In the genomic region with DNA sequence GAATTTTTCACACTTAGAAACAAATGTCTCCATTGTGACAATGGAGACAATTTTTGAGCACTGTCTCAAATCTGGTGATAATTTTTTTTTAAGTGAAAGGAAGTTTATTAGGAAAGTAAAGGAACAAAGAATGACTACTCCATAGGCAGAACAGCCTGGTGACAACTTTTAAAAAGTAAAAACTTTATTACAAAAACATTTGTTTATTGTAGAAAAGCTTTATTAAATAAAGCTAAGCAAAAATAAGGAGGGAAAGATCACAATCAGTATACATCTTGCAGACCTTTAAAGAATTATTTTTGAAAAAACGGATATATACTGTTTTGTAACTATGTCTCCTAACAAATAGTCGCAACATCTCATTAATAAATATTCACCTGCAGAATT, we compare ENCODE assay signal across 8 cellular contexts. TPM values are rescaled to one million over a fixed set of nuclear protein-coding genes. Genes with fewer than 3 reads are reported as not detected.
DNase-seq lines count a peak whose midpoint lies in the region; ATAC-seq and TF ChIP-seq lines count a peak whose summit lies in the region.

No MANE protein-coding gene starts in this region.

- peaks cover 36% of the 10 kb centered on the region for H3K4me1 Mint-ChIP-seq in nephron progenitor cell

- H3K9me3 ChIP-seq in BE2C (no peaks in the 10 kb centered on the region), Karpas-422 (ENCODE audit: low read length) (no peaks in the 10 kb centered on the region)

- H3K36me3 ChIP-seq in BE2C (no peaks in the 10 kb centered on the region), Karpas-422 (ENCODE audit: insufficient read depth, low read length) (no peaks in the 10 kb centered on the region)

- DNase-seq in BE2C: no peak
- no peak for DNase-seq in Karpas-422
- no peak for DNase-seq in dorsolateral prefrontal cortex
- DNase-seq in nephron progenitor cell: no peak
- DNase-seq in NCI-H2029 (lab: John Stamatoyannopoulos, UW): no peak
- no peak for DNase-seq in NCI-H748 (lab: John Stamatoyannopoulos, UW; ENCODE audit: unreplicated experiment)
- no peak for DNase-seq in stimulated activated CD4-positive, alpha-beta T cell treated with anti-CD3 and anti-CD28 coated beads, Interleukin-2, amount 100 ng/mL, for 24 hours

- H3K27ac ChIP-seq in Karpas-422 (ENCODE audit: low read length) (peak overlapping the region; percentile 86), dorsolateral prefrontal cortex (peak overlapping the region in 52 of 59 donors; percentile 44 to 96 (median 85))

- intact Hi-C loops in dorsolateral prefrontal cortex (cut with DNase I): no loop called here

- H4K20me1 ChIP-seq in Karpas-422 (ENCODE audit: insufficient read depth, low read depth, low read length): no peaks in the 10 kb centered on the region

- H3K9me3 Mint-ChIP-seq in nephron progenitor cell: no peaks in the 10 kb centered on the region

- no peaks in the 10 kb centered on the region; the same call in 1 of the 2 replicates for H3K9me2 ChIP-seq in Karpas-422 (replicated peaks; ENCODE audit: insufficient read depth, low read length)

- H3K4me1 ChIP-seq in BE2C (no peaks in the 10 kb centered on the region), Karpas-422 (ENCODE audit: low read length) (peaks cover 34% of the 10 kb centered on the region)

- peak overlapping the region; percentile 67 for H3K4me3 ChIP-seq in BE2C (ENCODE audit: low read depth, low read length)
- peak overlapping the region; percentile 72 for H3K4me3 ChIP-seq in Karpas-422 (ENCODE audit: low read length)
- peak overlapping the region; percentile 45 to 92 (median 78) for H3K4me3 ChIP-seq in dorsolateral prefrontal cortex

- H3K4me3 Mint-ChIP-seq in nephron progenitor cell: peak overlapping the region; percentile 91

- H3K27me3 ChIP-seq in BE2C (no peaks in the 10 kb centered on the region), Karpas-422 (ENCODE audit: low read length) (no peaks in the 10 kb centered on the region), dorsolateral prefrontal cortex (no peaks in the 10 kb centered on the region)

- H2AFZ ChIP-seq in Karpas-422 (ENCODE audit: low read length): peak overlapping the region; percentile 24; the same call in 1 of the 2 replicates

- peak overlapping the region; percentile 76 for H3K9ac ChIP-seq in Karpas-422 (ENCODE audit: low read length)

- peaks cover 25% of the 10 kb centered on the region for H3K36me3 Mint-ChIP-seq in nephron progenitor cell (ENCODE audit: low read depth)

- no peaks in the 10 kb centered on the region for H3K27me3 Mint-ChIP-seq in nephron progenitor cell (ENCODE audit: low read depth, poor library complexity)

- TF ChIP-seq CTCF in BE2C (IDR thresholded peaks at IDR 0.05; ENCODE audit: low read depth, low read length) (no peak), dorsolateral prefrontal cortex (IDR thresholded peaks at IDR 0.05 in 54 of 56, conservative IDR thresholded peaks at IDR 0.05 in 2 of 56; ENCODE audit: low read depth in 1 of 56, partially characterized antibody in 56 of 56) (no peak), nephron progenitor cell (IDR thresholded peaks at IDR 0.05) (no peak)

- no peak for ATAC-seq in GM21717 (IDR thresholded peaks at IDR 0.05; ENCODE audit: unreplicated experiment)

- no peak overlapping the region for H3K27ac Mint-ChIP-seq in nephron progenitor cell

- peak overlapping the region; percentile 96 for H3K4me2 ChIP-seq in Karpas-422 (ENCODE audit: low read depth, low read length, poor library complexity, severe bottlenecking)

- peaks cover 14% of the 10 kb centered on the region for H3K79me2 ChIP-seq in Karpas-422 (ENCODE audit: low read length)

RNA-seq across cellular contexts. Expression of gene OXSM, which starts 0.7 kb away (rescaled TPM):
- 12.9 TPM for polyA plus RNA-seq in BE2C (2012; ENCODE audit: insufficient read depth, insufficient read length, low read depth)
- total RNA-seq in Karpas-422 (2014; rRNA removed; shearing (Covaris generic); ENCODE audit: low replicate concordance): 15.4 and 15.7 TPM in 2 replicates
- 10 to 100 TPM in 28 of 120 experiments, 1 to 10 TPM in 92; 4.0 to 13.7 (median 8.6) TPM for total RNA-seq in dorsolateral prefrontal cortex

RNA-seq across cellular contexts. Expression of gene NGLY1, which starts 6.0 kb away (rescaled TPM):
- 8.4 TPM for polyA plus RNA-seq in BE2C (2012; ENCODE audit: insufficient read depth, insufficient read length, low read depth)
- 59.2 and 78.8 TPM in 2 replicates for total RNA-seq in Karpas-422 (2014; rRNA removed; shearing (Covaris generic); ENCODE audit: low replicate concordance)
- total RNA-seq in dorsolateral prefrontal cortex: 10 to 100 TPM; 25.1 to 68.9 (median 36.2) TPM
